14 cellular contexts compared by ENCODE assay signal in genomic region chr19:18502236-18502632, GRCh38. TPM values are rescaled to one million over a fixed set of nuclear protein-coding genes. Genes with fewer than 3 reads are reported as not detected.
A peak's percentile ranks its signal among the peaks of the same experiment; 100 is the strongest.
DNase-seq lines count a peak whose midpoint lies in the region; ATAC-seq and TF ChIP-seq lines count a peak whose summit lies in the region.
"Had no signal": no experiment of that assay in that cellular context is flagged by ENCODE, and none has a peak within 500 bp of the region (broad histone marks: within the 10 kb centered on the region; RNA-seq: fewer than 3 reads in every experiment).

No MANE protein-coding gene starts in this region.

- H3K4me3 ChIP-seq in duodenal mucosa (ENCODE audit: low read depth in 1 of 2, low read length in 2 of 2): no peak overlapping the region
- H3K4me3 ChIP-seq in neutrophil (ENCODE audit: low read depth in 1 of 2, low read length in 1 of 2): peak overlapping the region; percentile 55 to 64
- H3K4me3 ChIP-seq in vagina: no peak overlapping the region
- H3K4me3 ChIP-seq: K562, neural progenitor cell had no signal

- H3K4me3 Mint-ChIP-seq in stimulated activated naive CD8-positive, alpha-beta T cell treated with anti-CD3 and anti-CD28 coated beads, Interleukin-15, amount 100 ng/mL, for 72 hours: no peak overlapping the region
- H3K4me3 Mint-ChIP-seq: activated naive CD8-positive, alpha-beta T cell treated with anti-CD3 and anti-CD28 coated beads, Interleukin-2, amount 50 U/mL, for 24 hours; neural progenitor cell had no signal

- ATAC-seq in stimulated activated naive CD8-positive, alpha-beta T cell treated with anti-CD3 and anti-CD28 coated beads, Interleukin-15, Interleukin-2, amounts not matched to agents 100 U/mL and 50 U/mL, for 24 hours: peak; percentile 8
- no peak for ATAC-seq in stimulated activated naive CD8-positive, alpha-beta T cell treated with anti-CD3 and anti-CD28 coated beads, Interleukin-15, amount 100 ng/mL, for 72 hours
- no peak for ATAC-seq in GM19328 (IDR thresholded peaks at IDR 0.05; ENCODE audit: unreplicated experiment)
- ATAC-seq: activated naive CD8-positive, alpha-beta T cell treated with anti-CD3 and anti-CD28 coated beads, Interleukin-2, amount 50 U/mL, for 24 hours; K562 had no signal

- H3K27ac Mint-ChIP-seq in stimulated activated naive CD8-positive, alpha-beta T cell treated with anti-CD3 and anti-CD28 coated beads, Interleukin-15, amount 100 ng/mL, for 72 hours: no peak overlapping the region
- H3K27ac Mint-ChIP-seq: neural progenitor cell had no signal

- TF ChIP-seq POLR2A in vagina (IDR thresholded peaks at IDR 0.05): no peak

- H3K4me1 Mint-ChIP-seq in stimulated activated naive CD8-positive, alpha-beta T cell treated with anti-CD3 and anti-CD28 coated beads, Interleukin-15, amount 100 ng/mL, for 72 hours: peaks cover 97% of the 10 kb centered on the region

- no peaks in the 10 kb centered on the region for H3K9me3 Mint-ChIP-seq in stimulated activated naive CD8-positive, alpha-beta T cell treated with anti-CD3 and anti-CD28 coated beads, Interleukin-15, amount 100 ng/mL, for 72 hours
- H3K9me3 Mint-ChIP-seq: activated naive CD8-positive, alpha-beta T cell treated with anti-CD3 and anti-CD28 coated beads, Interleukin-2, amount 50 U/mL, for 24 hours; neural progenitor cell had no signal

- H3K27ac ChIP-seq in duodenal mucosa (ENCODE audit: low read depth, low read length) (peak overlapping the region; percentile 37), neutrophil (peak overlapping the region; percentile 98), vagina (peak overlapping the region; percentile 41)
- H3K27ac ChIP-seq: neural progenitor cell had no signal

- DNase-seq in stimulated activated naive CD8-positive, alpha-beta T cell treated with anti-CD3 and anti-CD28 coated beads, Interleukin-15, Interleukin-2, amounts not matched to agents 100 U/mL and 50 U/mL, for 24 hours: no peak
- DNase-seq in stimulated activated naive CD8-positive, alpha-beta T cell treated with anti-CD3 and anti-CD28 coated beads, Interleukin-15, amount 100 ng/mL, for 72 hours: no peak
- no peak for DNase-seq in vagina (ENCODE audit: extremely low spot score in 2 of 2)
- no peak for DNase-seq in NCI-H2196 treated with DMSO at 0.1 percent for 48 hours (lab: John Stamatoyannopoulos, UW; ENCODE audit: unreplicated experiment)
- no peak for DNase-seq in UCSD-AML1 (lab: John Stamatoyannopoulos, UW; ENCODE audit: unreplicated experiment)
- DNase-seq: activated naive CD8-positive, alpha-beta T cell treated with anti-CD3 and anti-CD28 coated beads, Interleukin-2, amount 50 U/mL, for 24 hours; kidney glomerular epithelial cell; NCI-H526 treated with DMSO at 0.1 percent for 48 hours; stimulated activated CD4-positive, alpha-beta T cell treated with anti-CD3 and anti-CD28 coated beads, Interleukin-12 subunit alpha, Interleukin-12 subunit beta, amount 100 ng/mL, for 4 hours had no signal

- TF ChIP-seq CTCF in neutrophil (IDR thresholded peaks at IDR 0.05) (no peak), vagina (IDR thresholded peaks at IDR 0.05) (no peak)

- no peaks in the 10 kb centered on the region for H3K36me3 ChIP-seq in duodenal mucosa (ENCODE audit: control insufficient read depth in 1 of 2, insufficient read depth in 2 of 2, low read length in 2 of 2)
- peaks cover 4% of the 10 kb centered on the region for H3K36me3 ChIP-seq in neutrophil
- H3K36me3 ChIP-seq in vagina: no peaks in the 10 kb centered on the region
- H3K36me3 ChIP-seq: neural progenitor cell had no signal

- H3K9me3 ChIP-seq in duodenal mucosa (ENCODE audit: control insufficient read depth in 1 of 2, low read length in 2 of 2) (no peaks in the 10 kb centered on the region), neutrophil (no peaks in the 10 kb centered on the region), vagina (no peaks in the 10 kb centered on the region)

- H3K4me1 ChIP-seq in duodenal mucosa (ENCODE audit: control insufficient read depth in 1 of 2, insufficient read depth in 2 of 2, low read length in 2 of 2) (peaks cover 88 to 90% of the 10 kb centered on the region in 2 donors), neutrophil (ENCODE audit: control insufficient read depth in 1 of 2, insufficient read depth in 1 of 2, low read depth in 1 of 2, low read length in 1 of 2) (peaks cover 94 to 98% of the 10 kb centered on the region in 2 experiments), vagina (peaks cover 100% of the 10 kb centered on the region)
- H3K4me1 ChIP-seq: neural progenitor cell had no signal

- no peaks in the 10 kb centered on the region for H3K27me3 Mint-ChIP-seq in stimulated activated naive CD8-positive, alpha-beta T cell treated with anti-CD3 and anti-CD28 coated beads, Interleukin-15, amount 100 ng/mL, for 72 hours
- H3K27me3 Mint-ChIP-seq: activated naive CD8-positive, alpha-beta T cell treated with anti-CD3 and anti-CD28 coated beads, Interleukin-2, amount 50 U/mL, for 24 hours had no signal

- peak overlapping the region; percentile 14 to 40 for H3K9ac ChIP-seq in duodenal mucosa (ENCODE audit: low read depth in 1 of 2, low read length in 2 of 2)
- H3K9ac ChIP-seq: neural progenitor cell had no signal

- no peaks in the 10 kb centered on the region for H3K27me3 ChIP-seq in duodenal mucosa (ENCODE audit: control insufficient read depth in 1 of 2, insufficient read depth in 2 of 2, low read length in 2 of 2)
- H3K27me3 ChIP-seq in neutrophil: no peaks in the 10 kb centered on the region
- no peaks in the 10 kb centered on the region for H3K27me3 ChIP-seq in vagina
- H3K27me3 ChIP-seq: neural progenitor cell had no signal

- intact Hi-C loops in vagina (cut with DNase I): no loop called here

RNA-seq across cellular contexts. Expression of gene ELL, which starts 19.6 kb away (rescaled TPM):
- total RNA-seq in vagina: 25.3 TPM

RNA-seq across cellular contexts. Expression of gene FKBP8, which starts 41.1 kb away (rescaled TPM):
- 376 TPM for total RNA-seq in vagina

RNA-seq across cellular contexts. Expression of gene KXD1, which starts 55.4 kb away (rescaled TPM):
- 131 TPM for total RNA-seq in vagina

Comparison
In these comparisons a context has a peak if more than half of its experiments do, and no peak if none do; other contexts are left out.
1. H3K27ac ChIP-seq: peak in every context shown above with its lines; median percentile 98 in neutrophil; 41 in vagina; 37 in duodenal mucosa.
2. H3K4me3 ChIP-seq: peak in neutrophil (2 of 2); none in duodenal mucosa (0 of 2) and vagina (0 of 2).